In genomic region chr5:140869555-140869886, GRCh38 we compare ENCODE assay signal across 16 cellular contexts. TPM values are rescaled to one million over a fixed set of nuclear protein-coding genes. Genes with fewer than 3 reads are reported as not detected.
DNase-seq lines count a peak whose midpoint lies in the region; ATAC-seq and TF ChIP-seq lines count a peak whose summit lies in the region.
"Had no signal": no experiment of that assay in that cellular context is flagged by ENCODE, and none has a peak within 500 bp of the region (broad histone marks: within the 10 kb centered on the region; RNA-seq: fewer than 3 reads in every experiment).

No MANE protein-coding gene starts in this region.

- H3K4me1 Mint-ChIP-seq in HFFc6 (ENCODE audit: low read depth) (no peaks in the 10 kb centered on the region), brain (peaks cover 21% of the 10 kb centered on the region)

- TF ChIP-seq CTCF in HFFc6 (IDR thresholded peaks at IDR 0.05), result peak; percentile 26; the same call in 1 of the 2 replicates
- peak in 1 of 2 experiments; percentile 13 for TF ChIP-seq CTCF in brain (conservative IDR thresholded peaks at IDR 0.05)

- ATAC-seq in GM21390 (IDR thresholded peaks at IDR 0.05; ENCODE audit: unreplicated experiment) (no peak), GM21515 (IDR thresholded peaks at IDR 0.05; ENCODE audit: unreplicated experiment) (no peak), left ventricle myocardium superior (no peak)
- ATAC-seq: activated CD4-positive, CD25-positive, alpha-beta regulatory T cell treated with anti-CD3 and anti-CD28 coated beads, Interleukin-2, amount 50 U/mL, for 24 hours; activated T-cell treated with anti-CD3 and anti-CD28 coated beads, Interleukin-2, amount 50 U/mL, for 72 hours had no signal

- H3K27me3 Mint-ChIP-seq in HFFc6 (ENCODE audit: insufficient read depth) (no peaks in the 10 kb centered on the region), brain (no peaks in the 10 kb centered on the region)

- H3K9me3 Mint-ChIP-seq in HFFc6 (peaks cover 13% of the 10 kb centered on the region), brain (peaks cover 37 to 87% (median 71%) of the 10 kb centered on the region in 5 experiments)

- H3K36me3 Mint-ChIP-seq in HFFc6 (ENCODE audit: low read depth), result peaks cover 5% of the 10 kb centered on the region; the same call in 1 of the 2 replicates
- H3K36me3 Mint-ChIP-seq in brain, result peaks cover 96% of the 10 kb centered on the region

- intact Hi-C loops in left ventricle myocardium superior (cut with micrococcal nuclease), result no loop called here

- H3K27ac Mint-ChIP-seq in HFFc6 (no peak overlapping the region), brain (peak overlapping the region in 3 of 5 experiments; percentile 53 to 82 (median 72))
- H3K27ac Mint-ChIP-seq: activated T-cell treated with anti-CD3 and anti-CD28 coated beads, Interleukin-2, amount 50 U/mL, for 72 hours had no signal

- DNase-seq in AG08395 (ENCODE audit: low spot score) (peak; percentile 14), HFFc6 (no peak), inferior parietal cortex (ENCODE audit: extremely low spot score) (peak; percentile 55), NCI-H510A treated with DMSO at 0.1 percent for 48 hours (lab: John Stamatoyannopoulos, UW) (no peak), left ventricle myocardium superior (no peak)
- DNase-seq: activated T-cell treated with anti-CD3 and anti-CD28 coated beads, Interleukin-2, amount 50 U/mL, for 72 hours; hippocampal formation; Kasumi-1; NCI-H526 treated with DMSO at 0.1 percent for 48 hours; stomach had no signal

- H3K4me3 Mint-ChIP-seq in HFFc6 (no peak overlapping the region; the same call in 1 of the 2 replicates), brain (peak overlapping the region; percentile 78 to 88 (median 82))
- H3K4me3 Mint-ChIP-seq: activated T-cell treated with anti-CD3 and anti-CD28 coated beads, Interleukin-2, amount 50 U/mL, for 72 hours had no signal

RNA-seq across cellular contexts. Expression of gene PCDHA11, which starts 0.8 kb away (rescaled TPM):
- under 1 TPM in 4 of 6 experiments, not detected in 2; 0.07 to 0.14 (median 0.11) TPM for total RNA-seq in HFFc6 (2021; fragmentation: NEBNext Ultra II Directional; extraction: Animal tissue kit (Norgen Biotek cat#: 25700))
- 17.7 TPM for polyA plus RNA-seq in brain (ENCODE audit: insufficient read depth, low read depth, low replicate concordance)
- not detected for total RNA-seq in left ventricle myocardium superior
- total RNA-seq: activated T-cell treated with anti-CD3 and anti-CD28 coated beads, Interleukin-2, amount 50 U/mL, for 72 hours had no signal

RNA-seq across cellular contexts. Expression of gene PCDHA12, which starts 5.6 kb away (rescaled TPM):
- total RNA-seq in HFFc6 (2021; fragmentation: NEBNext Ultra II Directional; extraction: Animal tissue kit (Norgen Biotek cat#: 25700)), result under 1 TPM in 5 of 6 experiments, not detected in 1; 0.09 to 0.34 (median 0.20) TPM
- polyA plus RNA-seq in brain (ENCODE audit: insufficient read depth, low read depth, low replicate concordance), result 0.66 TPM
- total RNA-seq in left ventricle myocardium superior, result not detected
- total RNA-seq: activated T-cell treated with anti-CD3 and anti-CD28 coated beads, Interleukin-2, amount 50 U/mL, for 72 hours; mononuclear cell had no signal

RNA-seq across cellular contexts. Expression of gene PCDHA13, which starts 12.4 kb away (rescaled TPM):
- total RNA-seq in HFFc6 (2021; fragmentation: NEBNext Ultra II Directional; extraction: Animal tissue kit (Norgen Biotek cat#: 25700)), result not detected
- 0.36 TPM for polyA plus RNA-seq in brain (ENCODE audit: insufficient read depth, low read depth, low replicate concordance)
- total RNA-seq in left ventricle myocardium superior, result 0.10 TPM
- total RNA-seq: activated T-cell treated with anti-CD3 and anti-CD28 coated beads, Interleukin-2, amount 50 U/mL, for 72 hours; mononuclear cell had no signal

RNA-seq across cellular contexts. Expression of gene PCDHA10, which starts 13.8 kb away (rescaled TPM):
- not detected for total RNA-seq in HFFc6 (2021; fragmentation: NEBNext Ultra II Directional; extraction: Animal tissue kit (Norgen Biotek cat#: 25700))
- polyA plus RNA-seq in brain (ENCODE audit: insufficient read depth, low read depth, low replicate concordance), result 2.1 TPM
- 0.15 TPM for total RNA-seq in left ventricle myocardium superior
- total RNA-seq: activated T-cell treated with anti-CD3 and anti-CD28 coated beads, Interleukin-2, amount 50 U/mL, for 72 hours; mononuclear cell had no signal

RNA-seq across cellular contexts. Expression of gene PCDHA9, which starts 21.3 kb away (rescaled TPM):
- under 1 TPM in 1 of 6 experiments, not detected in 5; 0.03 TPM for total RNA-seq in HFFc6 (2021; fragmentation: NEBNext Ultra II Directional; extraction: Animal tissue kit (Norgen Biotek cat#: 25700))
- not detected for polyA plus RNA-seq in brain (ENCODE audit: insufficient read depth, low read depth, low replicate concordance)
- total RNA-seq in left ventricle myocardium superior, result not detected
- total RNA-seq: activated T-cell treated with anti-CD3 and anti-CD28 coated beads, Interleukin-2, amount 50 U/mL, for 72 hours; G401; mononuclear cell had no signal

Comparison
In these comparisons a context has a peak if more than half of its experiments do, and no peak if none do; other contexts are left out.
1. DNase-seq: peak in AG08395 (single experiment) and inferior parietal cortex (single experiment); none in HFFc6 (single experiment), NCI-H510A treated with DMSO at 0.1 percent for 48 hours (single experiment) and left ventricle myocardium superior (single experiment).